Comparison of ENCODE assay signal across 8 cellular contexts in genomic region chr6:36123270-36124139, GRCh38. TPM values are rescaled to one million over a fixed set of nuclear protein-coding genes. Genes with fewer than 3 reads are reported as not detected.
A peak's percentile ranks its signal among the peaks of the same experiment; 100 is the strongest.
DNase-seq lines count a peak whose midpoint lies in the region; ATAC-seq and TF ChIP-seq lines count a peak whose summit lies in the region.

No MANE protein-coding gene starts in this region.

- no peak overlapping the region for H2AFZ ChIP-seq in Karpas-422 (ENCODE audit: low read length)

- H3K4me3 Mint-ChIP-seq in CD4-positive, CD25-positive, alpha-beta regulatory T cell: peak overlapping the region; percentile 43 to 79 (median 68)
- H3K4me3 Mint-ChIP-seq in osteocyte (ENCODE audit: unreplicated experiment): no peak overlapping the region

- intact Hi-C loops in tibial artery (cut with DNase I; ENCODE audit: low total_unique reads): loop anchor here (1.0 to 5.0 kb wide), 2 partner anchors 73 to 234 kb away; partner anchors contain the start of gene BRPF3

- no peaks in the 10 kb centered on the region for H3K9me2 ChIP-seq in Karpas-422 (replicated peaks; ENCODE audit: insufficient read depth, low read length)

- DNase-seq in CD4-positive, CD25-positive, alpha-beta regulatory T cell: peak; percentile 82 to 95 (median 88)
- DNase-seq in Karpas-422 (peak; percentile 94), foreskin melanocyte (peak; percentile 68), osteocyte (ENCODE audit: extremely low spot score, unreplicated experiment) (peak; percentile 90), tibial artery (peak; percentile 81 to 89)
- DNase-seq in activated T-helper 9 cell treated with anti-CD3 and anti-CD28 coated beads, Interleukin-2, amount 50 U/mL, for 16 hours (ENCODE audit: low read depth): peak; percentile 84

- no peak overlapping the region for H3K4me3 ChIP-seq in CD4-positive, CD25-positive, alpha-beta regulatory T cell (ENCODE audit: low read depth, low read length)
- H3K4me3 ChIP-seq in Karpas-422 (ENCODE audit: low read length) (no peak overlapping the region), tibial artery (no peak overlapping the region)

- peak; percentile 70 to 74 for ATAC-seq in CD4-positive, CD25-positive, alpha-beta regulatory T cell (ENCODE audit: low read depth in 2 of 2)
- peak; percentile 59 for ATAC-seq in GM19467 (IDR thresholded peaks at IDR 0.05; ENCODE audit: unreplicated experiment)

- TF ChIP-seq POLR2A in Raji (IDR thresholded peaks at IDR 0.05; ENCODE audit: insufficient read depth, low read depth, low read length): 0 out of 2 replicates have a peak, but pooled peaks have one; percentile 19

- no peaks in the 10 kb centered on the region for H3K36me3 ChIP-seq in CD4-positive, CD25-positive, alpha-beta regulatory T cell (ENCODE audit: control insufficient read depth, insufficient read depth, low read length)
- H3K36me3 ChIP-seq in Karpas-422 (ENCODE audit: insufficient read depth, low read length) (no peaks in the 10 kb centered on the region), tibial artery (peaks cover 0 to 6% (median 2%) of the 10 kb centered on the region in 3 donors)

- H3K27me3 ChIP-seq in CD4-positive, CD25-positive, alpha-beta regulatory T cell (ENCODE audit: control insufficient read depth, insufficient read depth, low read length): no peaks in the 10 kb centered on the region
- H3K27me3 ChIP-seq in Karpas-422 (ENCODE audit: low read length) (no peaks in the 10 kb centered on the region), tibial artery (peaks cover 0 to 32% of the 10 kb centered on the region in 2 donors)

- TF ChIP-seq CTCF in osteocyte (IDR thresholded peaks at IDR 0.05): peak; percentile 62
- TF ChIP-seq CTCF in tibial artery (IDR thresholded peaks at IDR 0.05): peak; percentile 67 to 68

- peak overlapping the region; percentile 98 for H3K27ac ChIP-seq in CD4-positive, CD25-positive, alpha-beta regulatory T cell (ENCODE audit: insufficient read depth, low read length, poor library complexity, severe bottlenecking)
- H3K27ac ChIP-seq in Karpas-422 (ENCODE audit: low read length) (no peak overlapping the region), tibial artery (no peak overlapping the region)

- no peaks in the 10 kb centered on the region for H3K79me2 ChIP-seq in Karpas-422 (ENCODE audit: low read length)

- H3K27ac Mint-ChIP-seq in CD4-positive, CD25-positive, alpha-beta regulatory T cell: peak overlapping the region; percentile 61 to 100 (median 100)
- peak overlapping the region; percentile 23 for H3K27ac Mint-ChIP-seq in osteocyte (ENCODE audit: unreplicated experiment)

- H3K4me1 ChIP-seq in CD4-positive, CD25-positive, alpha-beta regulatory T cell (ENCODE audit: control insufficient read depth, insufficient read depth, low read length, poor library complexity, severe bottlenecking): peaks cover 63% of the 10 kb centered on the region
- H3K4me1 ChIP-seq in Karpas-422 (ENCODE audit: low read length) (peaks cover 24% of the 10 kb centered on the region), tibial artery (peaks cover 0 to 19% (median 5%) of the 10 kb centered on the region in 4 donors)

- H3K9ac ChIP-seq in Karpas-422 (ENCODE audit: low read length): no peak overlapping the region

- no peak overlapping the region for H3K4me2 ChIP-seq in Karpas-422 (ENCODE audit: low read depth, low read length, poor library complexity, severe bottlenecking)

- peaks cover 20 to 98% (median 64%) of the 10 kb centered on the region in 4 donors for H3K4me1 Mint-ChIP-seq in CD4-positive, CD25-positive, alpha-beta regulatory T cell
- peaks cover 18% of the 10 kb centered on the region for H3K4me1 Mint-ChIP-seq in osteocyte (ENCODE audit: unreplicated experiment)

- H3K9me3 ChIP-seq in CD4-positive, CD25-positive, alpha-beta regulatory T cell (ENCODE audit: control insufficient read depth in 2 of 2, low read length in 2 of 2): no peaks in the 10 kb centered on the region
- no peaks in the 10 kb centered on the region for H3K9me3 ChIP-seq in Karpas-422 (ENCODE audit: low read length)
- H3K9me3 ChIP-seq in tibial artery: no peaks in the 10 kb centered on the region

- no peaks in the 10 kb centered on the region for H3K36me3 Mint-ChIP-seq in CD4-positive, CD25-positive, alpha-beta regulatory T cell
- H3K36me3 Mint-ChIP-seq in osteocyte (ENCODE audit: unreplicated experiment): peaks cover 4% of the 10 kb centered on the region

- H3K9me3 Mint-ChIP-seq in CD4-positive, CD25-positive, alpha-beta regulatory T cell: no peaks in the 10 kb centered on the region
- no peaks in the 10 kb centered on the region for H3K9me3 Mint-ChIP-seq in osteocyte (ENCODE audit: unreplicated experiment)

- no peaks in the 10 kb centered on the region for H4K20me1 ChIP-seq in Karpas-422 (ENCODE audit: insufficient read depth, low read depth, low read length)

- no peaks in the 10 kb centered on the region for H3K27me3 Mint-ChIP-seq in CD4-positive, CD25-positive, alpha-beta regulatory T cell
- no peaks in the 10 kb centered on the region for H3K27me3 Mint-ChIP-seq in osteocyte (ENCODE audit: unreplicated experiment)

RNA-seq across cellular contexts. Expression of gene MAPK13, which starts 6.8 kb away (rescaled TPM):
- 68.7 TPM for total RNA-seq in CD4-positive, CD25-positive, alpha-beta regulatory T cell
- 10 to 100 TPM; 60.7 to 75.8 (median 69.8) TPM for polyA plus RNA-seq in CD4-positive, CD25-positive, alpha-beta regulatory T cell
- total RNA-seq in Karpas-422 (2014; rRNA removed; shearing (Covaris generic); ENCODE audit: low replicate concordance): 1.6 and 2.1 TPM in 2 replicates
- 1.5 and 1.6 TPM in 2 replicates for total RNA-seq in osteocyte

Comparison
In these comparisons a context has a peak if more than half of its experiments do, and no peak if none do; other contexts are left out.
1. RNA of gene MAPK13, which starts 6.8 kb away (total RNA-seq): 68.7 TPM in CD4-positive, CD25-positive, alpha-beta regulatory T cell (single experiment); 1.6 to 2.1 TPM in Karpas-422 and 1.5 to 1.6 TPM in osteocyte; every median in the first group is over 10 times any median in the second.
2. Peak in every context shown above with its lines, with median percentiles within 50 percentile points of each other: DNase-seq.